Comparison of ENCODE assay signal across 8 cellular contexts in genomic region chr2:172995323-172996244, GRCh38.
DNase-seq lines count a peak whose midpoint lies in the region; ATAC-seq, FAIRE-seq and TF ChIP-seq lines count a peak whose summit lies in the region.

No MANE protein-coding gene starts in this region.

- peak; percentile 81 for DNase-seq in CD1c-positive myeloid dendritic cell (ENCODE audit: extremely low spot score)
- peak; percentile 44 for DNase-seq in NB4 (ENCODE audit: low read depth)
- DNase-seq in myocyte (ENCODE audit: low read depth) = peak; percentile 85
- DNase-seq in activated CD4-positive, alpha-beta T cell treated with anti-CD3 and anti-CD28 coated beads for 48 hours = no peak
- no peak for DNase-seq in stimulated activated CD4-positive, alpha-beta T cell treated with anti-CD3 and anti-CD28 coated beads, Interleukin-2, amount 100 ng/mL, for 24 hours
- DNase-seq in NCI-H748 (lab: John Stamatoyannopoulos, UW; ENCODE audit: unreplicated experiment) = no peak

- no peak for TF ChIP-seq POLR2A in NB4 (IDR thresholded peaks at IDR 0.05; ENCODE audit: extremely low read depth, insufficient read length)

- FAIRE-seq in endometrium (lab: Jason Lieb, UNC) = peak; percentile 95

- no peak overlapping the region for H3K4me3 ChIP-seq in NB4 (ENCODE audit: low read depth, low read length)

- no peak for ATAC-seq in GM18907 (IDR thresholded peaks at IDR 0.05; ENCODE audit: unreplicated experiment)

- no peak for TF ChIP-seq CTCF in NB4 (IDR thresholded peaks at IDR 0.05; ENCODE audit: low read depth, low read length)

Comparison
In these comparisons a context has a peak if more than half of its experiments do, and no peak if none do; other contexts are left out.
1. DNase-seq: peak in CD1c-positive myeloid dendritic cell (single experiment), NB4 (single experiment) and myocyte (single experiment); none in activated CD4-positive, alpha-beta T cell treated with anti-CD3 and anti-CD28 coated beads for 48 hours (single experiment), stimulated activated CD4-positive, alpha-beta T cell treated with anti-CD3 and anti-CD28 coated beads, Interleukin-2, amount 100 ng/mL, for 24 hours (0 of 2) and NCI-H748 (single experiment).